12 cellular contexts compared by ENCODE assay signal in the genomic region with DNA sequence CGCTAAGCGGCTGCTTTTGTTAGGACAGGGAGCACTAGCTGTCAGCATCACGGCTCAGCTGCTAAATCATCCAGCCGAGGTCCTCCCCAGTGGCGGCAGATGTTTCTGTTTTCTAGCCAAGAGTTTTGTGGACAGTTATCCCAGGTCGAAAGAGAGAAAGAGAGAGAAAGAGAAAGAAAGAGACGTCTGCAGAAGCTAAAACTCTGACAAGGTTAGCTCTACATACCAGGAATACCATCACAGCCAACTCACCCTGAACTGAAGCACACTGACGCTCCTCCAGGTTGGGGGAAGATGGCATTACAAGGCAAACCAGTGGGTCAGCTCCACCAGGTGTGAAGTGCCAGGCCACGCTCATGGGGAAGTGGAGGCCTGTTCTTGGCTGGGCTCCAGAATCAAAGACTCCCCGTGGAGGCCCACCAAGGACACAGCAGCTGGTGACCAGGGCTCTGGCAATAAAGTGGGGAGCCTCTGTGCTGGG.
DNase-seq lines count a peak whose midpoint lies in the region; ATAC-seq and TF ChIP-seq lines count a peak whose summit lies in the region.
"Had no signal": no experiment of that assay in that cellular context is flagged by ENCODE, and none has a peak within 500 bp of the region (broad histone marks: within the 10 kb centered on the region; RNA-seq: fewer than 3 reads in every experiment).

No MANE protein-coding gene starts in this region.

- H3K4me1 Mint-ChIP-seq in progenitor cell of endocrine pancreas (ENCODE audit: low read depth), result peaks cover 10% of the 10 kb centered on the region
- no peaks in the 10 kb centered on the region for H3K4me1 Mint-ChIP-seq in activated naive CD8-positive, alpha-beta T cell treated with anti-CD3 and anti-CD28 coated beads, Interleukin-2, amount 50 U/mL, for 24 hours

- peak; percentile 47 for DNase-seq in EL
- DNase-seq in left ventricle myocardium superior, result no peak
- no peak for DNase-seq in progenitor cell of endocrine pancreas (ENCODE audit: low spot score, unreplicated experiment)
- DNase-seq in NCI-H1092 treated with DMSO at 0.1 percent for 48 hours (lab: John Stamatoyannopoulos, UW), result no peak
- DNase-seq in Karpas-422, result no peak
- DNase-seq in activated naive CD8-positive, alpha-beta T cell treated with anti-CD3 and anti-CD28 coated beads, Interleukin-2, amount 50 U/mL, for 24 hours, result no peak
- DNase-seq: activated CD4-positive, alpha-beta T cell treated with anti-CD3 and anti-CD28 coated beads, Interleukin-2, amount 50 U/mL, for 4 hours; NCI-H1417 treated with DMSO at 0.1 percent for 48 hours; stimulated activated CD4-positive, alpha-beta T cell treated with anti-CD3 and anti-CD28 coated beads, Interleukin-12 subunit alpha, Interleukin-12 subunit beta, amount 100 ng/mL, for 4 hours had no signal

- peaks cover 25% of the 10 kb centered on the region for H3K4me1 ChIP-seq in Karpas-422 (ENCODE audit: low read length)

- no peaks in the 10 kb centered on the region for H3K27me3 ChIP-seq in Karpas-422 (ENCODE audit: low read length)
- H3K27me3 ChIP-seq: BLaER1 treated with 17β-estradiol and CSF1 and Interleukin-3, amounts not matched to agents 10 nM and 100 nM had no signal

- peak overlapping the region; percentile 71 for H3K27ac Mint-ChIP-seq in progenitor cell of endocrine pancreas
- no peak overlapping the region for H3K27ac Mint-ChIP-seq in activated naive CD8-positive, alpha-beta T cell treated with anti-CD3 and anti-CD28 coated beads, Interleukin-2, amount 50 U/mL, for 24 hours

- peak; percentile 47 for ATAC-seq in left ventricle myocardium superior
- no peak for ATAC-seq in activated naive CD8-positive, alpha-beta T cell treated with anti-CD3 and anti-CD28 coated beads, Interleukin-2, amount 50 U/mL, for 24 hours
- no peak for ATAC-seq in GM21526 (IDR thresholded peaks at IDR 0.05; ENCODE audit: low FRiP score, unreplicated experiment)

- H3K9me3 Mint-ChIP-seq in progenitor cell of endocrine pancreas (ENCODE audit: low read depth), result no peaks in the 10 kb centered on the region
- no peaks in the 10 kb centered on the region for H3K9me3 Mint-ChIP-seq in activated naive CD8-positive, alpha-beta T cell treated with anti-CD3 and anti-CD28 coated beads, Interleukin-2, amount 50 U/mL, for 24 hours

- no peak overlapping the region for H2AFZ ChIP-seq in Karpas-422 (ENCODE audit: low read length)

- H3K27ac ChIP-seq in Karpas-422 (ENCODE audit: low read length), result no peak overlapping the region
- H3K27ac ChIP-seq: BLaER1 treated with 17β-estradiol and CSF1 and Interleukin-3, amounts not matched to agents 10 nM and 100 nM had no signal

- no peaks in the 10 kb centered on the region for H3K9me2 ChIP-seq in Karpas-422 (replicated peaks; ENCODE audit: insufficient read depth, low read length)

- TF ChIP-seq CTCF in WI38 (IDR thresholded peaks at IDR 0.05; ENCODE audit: low read depth, low read length), result no peak
- TF ChIP-seq CTCF in progenitor cell of endocrine pancreas (IDR thresholded peaks at IDR 0.05; ENCODE audit: unreplicated experiment), result no peak

- no peak overlapping the region for H3K4me3 Mint-ChIP-seq in progenitor cell of endocrine pancreas (ENCODE audit: low read depth)
- no peak overlapping the region for H3K4me3 Mint-ChIP-seq in activated naive CD8-positive, alpha-beta T cell treated with anti-CD3 and anti-CD28 coated beads, Interleukin-2, amount 50 U/mL, for 24 hours

- H4K20me1 ChIP-seq in Karpas-422 (ENCODE audit: insufficient read depth, low read depth, low read length), result no peaks in the 10 kb centered on the region
- H4K20me1 ChIP-seq: BLaER1 treated with 17β-estradiol and CSF1 and Interleukin-3, amounts not matched to agents 10 nM and 100 nM had no signal

- H3K36me3 ChIP-seq in Karpas-422 (ENCODE audit: insufficient read depth, low read length), result peaks cover 46% of the 10 kb centered on the region

- H3K27me3 Mint-ChIP-seq in progenitor cell of endocrine pancreas, result peaks cover 4% of the 10 kb centered on the region
- H3K27me3 Mint-ChIP-seq in activated naive CD8-positive, alpha-beta T cell treated with anti-CD3 and anti-CD28 coated beads, Interleukin-2, amount 50 U/mL, for 24 hours, result no peaks in the 10 kb centered on the region

- intact Hi-C loops in left ventricle myocardium superior (cut with micrococcal nuclease), result no loop called here

- no peaks in the 10 kb centered on the region for H3K79me2 ChIP-seq in Karpas-422 (ENCODE audit: low read length)

- H3K9ac ChIP-seq in Karpas-422 (ENCODE audit: low read length), result no peak overlapping the region
- H3K9ac ChIP-seq: BLaER1 treated with 17β-estradiol and CSF1 and Interleukin-3, amounts not matched to agents 10 nM and 100 nM had no signal

- H3K4me3 ChIP-seq in WI38 (ENCODE audit: low read depth, low read length) (peak overlapping the region; percentile 10; the same call in 1 of the 2 replicates), Karpas-422 (ENCODE audit: low read length) (no peak overlapping the region)
- H3K4me3 ChIP-seq: BLaER1 treated with 17β-estradiol and CSF1 and Interleukin-3, amounts not matched to agents 10 nM and 100 nM had no signal

- no peaks in the 10 kb centered on the region for H3K9me3 ChIP-seq in Karpas-422 (ENCODE audit: low read length)
- H3K9me3 ChIP-seq: BLaER1 treated with 17β-estradiol and CSF1 and Interleukin-3, amounts not matched to agents 10 nM and 100 nM had no signal

- no peak overlapping the region for H3K4me2 ChIP-seq in Karpas-422 (ENCODE audit: low read depth, low read length, poor library complexity, severe bottlenecking)
- H3K4me2 ChIP-seq: BLaER1 treated with 17β-estradiol and CSF1 and Interleukin-3, amounts not matched to agents 10 nM and 100 nM had no signal

- peaks cover 7% of the 10 kb centered on the region for H3K36me3 Mint-ChIP-seq in progenitor cell of endocrine pancreas (ENCODE audit: insufficient read depth)
- H3K36me3 Mint-ChIP-seq in activated naive CD8-positive, alpha-beta T cell treated with anti-CD3 and anti-CD28 coated beads, Interleukin-2, amount 50 U/mL, for 24 hours (ENCODE audit: low read depth), result no peaks in the 10 kb centered on the region
